10 cellular contexts compared by ENCODE assay signal in genomic region chr9:124840300-124840833, GRCh38. TPM values are rescaled to one million over a fixed set of nuclear protein-coding genes. Genes with fewer than 3 reads are reported as not detected.
DNase-seq lines count a peak whose midpoint lies in the region; ATAC-seq and TF ChIP-seq lines count a peak whose summit lies in the region.
"Had no signal": no experiment of that assay in that cellular context is flagged by ENCODE, and none has a peak within 500 bp of the region (broad histone marks: within the 10 kb centered on the region; RNA-seq: fewer than 3 reads in every experiment).

No MANE protein-coding gene starts in this region.

- ATAC-seq in HG03280 (IDR thresholded peaks at IDR 0.05; ENCODE audit: unreplicated experiment): no peak
- no peak for ATAC-seq in HG03108 (IDR thresholded peaks at IDR 0.05; ENCODE audit: unreplicated experiment)

- no peaks in the 10 kb centered on the region for H3K9me3 ChIP-seq in Caco-2
- no peaks in the 10 kb centered on the region for H3K9me3 ChIP-seq in mammary epithelial cell (replicated peaks; ENCODE audit: insufficient read depth, low read length)

- intact Hi-C loops in Caco-2 (cut with micrococcal nuclease; ENCODE audit: unreplicated experiment): no loop called here
- intact Hi-C loops in mammary epithelial cell (cut with micrococcal nuclease): no loop called here

- H2AFZ ChIP-seq in KMS-11 (ENCODE audit: low read depth) (no peak overlapping the region), mammary epithelial cell (ENCODE audit: low read depth, low read length) (no peak overlapping the region)

- H3K27ac Mint-ChIP-seq in Caco-2 (ENCODE audit: unreplicated experiment): no peak overlapping the region
- no peak overlapping the region for H3K27ac Mint-ChIP-seq in neural crest cell (ENCODE audit: unreplicated experiment)
- H3K27ac Mint-ChIP-seq: T-helper 1 cell treated with Interleukin-12 subunit alpha and Interleukin-12 subunit beta and Interleukin-4 antibody, amounts not matched to agents 30 μg/mL and 1 μg/mL, for 36 hours had no signal

- H3K27me3 Mint-ChIP-seq in Caco-2 (ENCODE audit: insufficient read depth, unreplicated experiment) (no peaks in the 10 kb centered on the region), neural crest cell (ENCODE audit: low read depth) (no peaks in the 10 kb centered on the region)

- POLR2A ChIA-PET in Caco-2 (lab: Charles Lee): no interaction called here

- H3K9me3 Mint-ChIP-seq in Caco-2 (ENCODE audit: unreplicated experiment): no peaks in the 10 kb centered on the region
- H3K9me3 Mint-ChIP-seq in neural crest cell: no peaks in the 10 kb centered on the region
- H3K9me3 Mint-ChIP-seq: central memory CD8-positive, alpha-beta T cell; T-helper 1 cell treated with Interleukin-12 subunit alpha and Interleukin-12 subunit beta and Interleukin-4 antibody, amounts not matched to agents 30 μg/mL and 1 μg/mL, for 36 hours had no signal

- in situ Hi-C loops in mammary epithelial cell (cut with MboI; ENCODE audit: low sequenced_read_pairs in 2 of 2) (no loop called here), GM13976 (cut with MboI; ENCODE audit: low sequenced_read_pairs, unreplicated experiment) (no loop called here)

- H3K36me3 Mint-ChIP-seq in Caco-2 (ENCODE audit: insufficient read depth, unreplicated experiment): no peaks in the 10 kb centered on the region
- H3K36me3 Mint-ChIP-seq in neural crest cell (ENCODE audit: low read depth): peaks cover 2% of the 10 kb centered on the region

- DNase-seq in Caco-2 (no peak), mammary epithelial cell (no peak), neural crest cell (ENCODE audit: low read depth, low spot score) (no peak), GM13976 (ENCODE audit: low spot score) (no peak), NCI-H1930 (lab: John Stamatoyannopoulos, UW) (no peak)

- H3K4me2 ChIP-seq in KMS-11 (no peak overlapping the region), mammary epithelial cell (ENCODE audit: insufficient read depth, low read depth, low read length) (no peak overlapping the region)

- no peaks in the 10 kb centered on the region for H4K20me1 ChIP-seq in KMS-11 (ENCODE audit: insufficient read depth)
- no peaks in the 10 kb centered on the region for H4K20me1 ChIP-seq in mammary epithelial cell (ENCODE audit: insufficient read depth, low read length)

- H3K9ac ChIP-seq in KMS-11: no peak overlapping the region
- H3K9ac ChIP-seq in mammary epithelial cell (ENCODE audit: insufficient read depth, low read length): no peak overlapping the region

- 90% methylated on average over 16 of the region's 18 CpGs for whole genome bisulfite sequencing in mammary epithelial cell (ENCODE audit: low coverage, missing lambda C conversion rate)

- H3K4me1 Mint-ChIP-seq in Caco-2 (ENCODE audit: low read depth, unreplicated experiment): no peaks in the 10 kb centered on the region
- H3K4me1 Mint-ChIP-seq in neural crest cell: peaks cover 3% of the 10 kb centered on the region
- H3K4me1 Mint-ChIP-seq: central memory CD8-positive, alpha-beta T cell had no signal

- H3K4me3 Mint-ChIP-seq in Caco-2 (ENCODE audit: unreplicated experiment): no peak overlapping the region
- H3K4me3 Mint-ChIP-seq in neural crest cell: no peak overlapping the region
- H3K4me3 Mint-ChIP-seq: central memory CD8-positive, alpha-beta T cell; T-helper 1 cell treated with Interleukin-12 subunit alpha and Interleukin-12 subunit beta and Interleukin-4 antibody, amounts not matched to agents 30 μg/mL and 1 μg/mL, for 36 hours had no signal

- H3K4me3 ChIP-seq in Caco-2 (ENCODE audit: low read depth, low read length): no peak overlapping the region
- no peak overlapping the region for H3K4me3 ChIP-seq in KMS-11 (IDR thresholded peaks at IDR 0.05; ENCODE audit: insufficient read depth, low read depth, low read length)
- no peak overlapping the region for H3K4me3 ChIP-seq in mammary epithelial cell (replicated peaks in 1 of 3; ENCODE audit: insufficient read depth in 1 of 3, low read depth in 2 of 3, low read length in 3 of 3)

- H3K4me1 ChIP-seq in Caco-2 (no peaks in the 10 kb centered on the region), KMS-11 (ENCODE audit: low read depth, poor library complexity, severe bottlenecking) (no peaks in the 10 kb centered on the region), mammary epithelial cell (ENCODE audit: insufficient read depth, low read length) (peaks cover 2% of the 10 kb centered on the region)

- dilution Hi-C loops in mammary epithelial cell (cut with HindIII; ENCODE audit: low sequenced_read_pairs): no loop called here

- TF ChIP-seq CTCF in Caco-2 (IDR thresholded peaks at IDR 0.05; ENCODE audit: insufficient read depth in 1 of 2, low read depth in 1 of 2, low read length in 1 of 2, severe bottlenecking in 1 of 2, unreplicated experiment in 1 of 2) (peak; percentile 18), KMS-11 (conservative IDR thresholded peaks at IDR 0.05; ENCODE audit: low read depth, low read length) (0 out of 2 replicates have a peak, but pooled peaks have one; percentile 24), mammary epithelial cell (conservative IDR thresholded peaks at IDR 0.05 in 1 of 2, IDR thresholded peaks at IDR 0.05 in 1 of 2; ENCODE audit: extremely low read depth in 1 of 2, insufficient read depth in 1 of 2, low read depth in 1 of 2, low read length in 2 of 2) (peak; percentile 32 to 40), neural crest cell (conservative IDR thresholded peaks at IDR 0.05) (peak; percentile 50), GM13976 (IDR thresholded peaks at IDR 0.05; ENCODE audit: borderline replicate concordance, control extremely low read depth, extremely low read depth, insufficient read depth, missing control alignments) (no peak)

- no peaks in the 10 kb centered on the region for H3K27me3 ChIP-seq in Caco-2 (replicated peaks; ENCODE audit: control insufficient read depth, insufficient read depth, low read length)
- H3K27me3 ChIP-seq in KMS-11 (ENCODE audit: insufficient read depth, low read depth): no peaks in the 10 kb centered on the region
- no peaks in the 10 kb centered on the region for H3K27me3 ChIP-seq in mammary epithelial cell (ENCODE audit: insufficient read depth, low read length)

- H3K36me3 ChIP-seq in Caco-2 (ENCODE audit: control insufficient read depth, insufficient read depth, low read length) (no peaks in the 10 kb centered on the region), KMS-11 (ENCODE audit: insufficient read depth) (no peaks in the 10 kb centered on the region), mammary epithelial cell (ENCODE audit: insufficient read depth, low read length) (no peaks in the 10 kb centered on the region)

- CTCF ChIA-PET in Caco-2 (lab: Charles Lee): interaction anchor here (1.0 to 2.7 kb wide), 3 partner anchors 12 to 63 kb away, joined by 3 to 17 read pairs (median 4); partner anchors contain the start of genes OLFML2A and WDR38
- CTCF ChIA-PET in mammary epithelial cell (lab: Charles Lee; ENCODE audit: low non-redundant PET): interaction anchor here (0.6 to 1.2 kb wide), 5 partner anchors 12 to 146 kb away, joined by 3 to 6 read pairs (median 3); no protein-coding TSS in a partner anchor

- no peak overlapping the region for H3K27ac ChIP-seq in KMS-11
- H3K27ac ChIP-seq in mammary epithelial cell (ENCODE audit: insufficient read depth, low read depth, low read length): no peak overlapping the region

- no peaks in the 10 kb centered on the region for H3K79me2 ChIP-seq in KMS-11 (ENCODE audit: insufficient read depth, low read depth)
- no peaks in the 10 kb centered on the region for H3K79me2 ChIP-seq in mammary epithelial cell (ENCODE audit: insufficient read depth, low read length)

- BruUV-seq in Caco-2 (replicated peaks; lab: Mats Ljungman, UMichigan) (no TSS peak), mammary epithelial cell (replicated peaks; lab: Mats Ljungman, UMichigan) (no TSS peak)

RNA-seq across cellular contexts. Expression of gene WDR38, which starts 12.9 kb away (rescaled TPM):
- total RNA-seq in Caco-2 (2022): not detected in 2 replicates
- not detected for total RNA-seq in mammary epithelial cell
- polyA plus RNA-seq in mammary epithelial cell: not detected
- not detected for polyA minus RNA-seq in mammary epithelial cell
- not detected in 2 replicates for total RNA-seq in neural crest cell

RNA-seq across cellular contexts. Expression of gene RPL35, which starts 21.4 kb away (rescaled TPM):
- total RNA-seq in Caco-2 (2022) (1,528 and 1,598 TPM in 2 replicates), mammary epithelial cell (1,000 to 10,000 TPM; 1,457 to 1,657 TPM), neural crest cell (1,588 and 1,675 TPM in 2 replicates)
- 2,723 TPM for polyA plus RNA-seq in mammary epithelial cell
- polyA minus RNA-seq in mammary epithelial cell: 1,172 TPM

RNA-seq across cellular contexts. Expression of gene ARPC5L, which starts 21.6 kb away (rescaled TPM):
- total RNA-seq in Caco-2 (2022): 59.0 and 60.1 TPM in 2 replicates
- 10 to 100 TPM; 21.2 to 79.8 TPM for total RNA-seq in mammary epithelial cell
- polyA plus RNA-seq in mammary epithelial cell: 76.4 TPM
- 46.6 TPM for polyA minus RNA-seq in mammary epithelial cell
- 41.9 and 42.1 TPM in 2 replicates for total RNA-seq in neural crest cell
